ENCODE assay signal across 13 cellular contexts in genomic region chr2:227748079-227748478, GRCh38. TPM values are rescaled to one million over a fixed set of nuclear protein-coding genes. Genes with fewer than 3 reads are reported as not detected.
DNase-seq lines count a peak whose midpoint lies in the region; ATAC-seq, FAIRE-seq and TF ChIP-seq lines count a peak whose summit lies in the region.
"Had no signal": no experiment of that assay in that cellular context is flagged by ENCODE, and none has a peak within 500 bp of the region (broad histone marks: within the 10 kb centered on the region; RNA-seq: fewer than 3 reads in every experiment).

No MANE protein-coding gene starts in this region.

- H3K36me3 Mint-ChIP-seq in effector memory CD8-positive, alpha-beta T cell (ENCODE audit: insufficient read depth) = peaks cover 3% of the 10 kb centered on the region

- no peak for FAIRE-seq in D721Med (lab: Jason Lieb, UNC)
- FAIRE-seq: colon, pancreas had no signal

- DNase-seq in D721Med (ENCODE audit: insufficient read length, low spot score) (no peak), H7 (peak; percentile 76), WERI-Rb-1 (peak; percentile 26), left kidney (ENCODE audit: low read depth, low spot score) (peak; percentile 49), left colon (no peak), head of caudate nucleus (no peak), NCI-H510A treated with DMSO at 0.1 percent for 48 hours (lab: John Stamatoyannopoulos, UW) (no peak)
- no peak for DNase-seq in effector memory CD8-positive, alpha-beta T cell
- DNase-seq: activated T-cell treated with anti-CD3 and anti-CD28 coated beads, Interleukin-2, amount 50 U/mL, for 24 hours; NCI-H2171 treated with DMSO at 0.1 percent for 48 hours; pancreas; SW 1271 had no signal

- H3K9me3 Mint-ChIP-seq in effector memory CD8-positive, alpha-beta T cell = no peaks in the 10 kb centered on the region
- H3K9me3 Mint-ChIP-seq: activated T-cell treated with anti-CD3 and anti-CD28 coated beads, Interleukin-2, amount 50 U/mL, for 24 hours had no signal

- H3K27ac Mint-ChIP-seq in effector memory CD8-positive, alpha-beta T cell = no peak overlapping the region
- H3K27ac Mint-ChIP-seq: activated T-cell treated with anti-CD3 and anti-CD28 coated beads, Interleukin-2, amount 50 U/mL, for 24 hours had no signal

- H3K27me3 Mint-ChIP-seq in effector memory CD8-positive, alpha-beta T cell = peaks cover 12 to 23% of the 10 kb centered on the region in 2 donors

- H3K36me3 ChIP-seq in H7 (replicated peaks; ENCODE audit: control insufficient read depth, insufficient read depth, low read length) (no peaks in the 10 kb centered on the region), WERI-Rb-1 (no peaks in the 10 kb centered on the region)
- H3K36me3 ChIP-seq: pancreas had no signal

- H3K4me3 ChIP-seq in H7 (ENCODE audit: insufficient read depth, low read depth, low read length) = no peak overlapping the region
- H3K4me3 ChIP-seq in WERI-Rb-1 (ENCODE audit: low read depth, low read length) = no peak overlapping the region
- H3K4me3 ChIP-seq: pancreas had no signal

- H3K4me3 Mint-ChIP-seq in effector memory CD8-positive, alpha-beta T cell = no peak overlapping the region
- H3K4me3 Mint-ChIP-seq: activated T-cell treated with anti-CD3 and anti-CD28 coated beads, Interleukin-2, amount 50 U/mL, for 24 hours had no signal

- H3K27ac ChIP-seq in WERI-Rb-1 = no peak overlapping the region
- H3K27ac ChIP-seq: pancreas had no signal

- ATAC-seq in left colon = no peak
- no peak for ATAC-seq in effector memory CD8-positive, alpha-beta T cell (replicated peaks)
- ATAC-seq: pancreas had no signal

- intact Hi-C loops in left colon (cut with DNase I, micrococcal nuclease) (no loop called here), head of caudate nucleus (cut with DNase I) (no loop called here)

- H3K27me3 ChIP-seq in H7 (ENCODE audit: control insufficient read depth, insufficient read depth, low read length) = no peaks in the 10 kb centered on the region
- H3K27me3 ChIP-seq in WERI-Rb-1 (ENCODE audit: insufficient read depth, low read depth, severe bottlenecking) = peaks cover 5% of the 10 kb centered on the region
- H3K27me3 ChIP-seq: pancreas had no signal

- TF ChIP-seq CTCF in D721Med (IDR thresholded peaks at IDR 0.05; ENCODE audit: insufficient read depth, missing control alignments) (peak; percentile 20), WERI-Rb-1 (IDR thresholded peaks at IDR 0.05; ENCODE audit: low read depth, low read length) (peak; percentile 67)

- no peaks in the 10 kb centered on the region for H3K9me3 ChIP-seq in WERI-Rb-1 (ENCODE audit: severe bottlenecking)
- H3K9me3 ChIP-seq: pancreas had no signal

- H3K4me1 Mint-ChIP-seq in effector memory CD8-positive, alpha-beta T cell (ENCODE audit: low read depth in 2 of 2) = no peaks in the 10 kb centered on the region

RNA-seq across cellular contexts. Expression of gene SCYGR8, which starts 2.4 kb away (rescaled TPM):
- not detected in 2 replicates for total RNA-seq in H7 (2014; rRNA removed; shearing (Covaris generic))
- not detected for total RNA-seq in left colon
- total RNA-seq: pancreas had no signal

RNA-seq across cellular contexts. Expression of gene SCYGR7, which starts 19.9 kb away (rescaled TPM):
- not detected in 2 replicates for total RNA-seq in H7 (2014; rRNA removed; shearing (Covaris generic))
- total RNA-seq in left colon = not detected
- total RNA-seq: pancreas had no signal

RNA-seq across cellular contexts. Expression of gene SCYGR6, which starts 23.5 kb away (rescaled TPM):
- not detected in 2 replicates for total RNA-seq in H7 (2014; rRNA removed; shearing (Covaris generic))
- not detected for total RNA-seq in left colon
- total RNA-seq: pancreas had no signal

RNA-seq across cellular contexts. Expression of gene SLC19A3, which starts 30.3 kb away (rescaled TPM):
- 1.1 and 1.7 TPM in 2 replicates for total RNA-seq in H7 (2014; rRNA removed; shearing (Covaris generic))
- total RNA-seq in left colon = 10 to 100 TPM in 1 of 2 donors, 1 to 10 TPM in 1; 8.5 to 15.2 TPM

Comparison
In these comparisons a context has a peak if more than half of its experiments do, and no peak if none do; other contexts are left out.
1. DNase-seq: peak in H7 (single experiment), WERI-Rb-1 (single experiment) and left kidney (single experiment); none in D721Med (single experiment), left colon (0 of 2), effector memory CD8-positive, alpha-beta T cell (0 of 3), head of caudate nucleus (0 of 42) and NCI-H510A treated with DMSO at 0.1 percent for 48 hours (single experiment).